Comparison of ENCODE assay signal across 1 cellular context in the genomic region with DNA sequence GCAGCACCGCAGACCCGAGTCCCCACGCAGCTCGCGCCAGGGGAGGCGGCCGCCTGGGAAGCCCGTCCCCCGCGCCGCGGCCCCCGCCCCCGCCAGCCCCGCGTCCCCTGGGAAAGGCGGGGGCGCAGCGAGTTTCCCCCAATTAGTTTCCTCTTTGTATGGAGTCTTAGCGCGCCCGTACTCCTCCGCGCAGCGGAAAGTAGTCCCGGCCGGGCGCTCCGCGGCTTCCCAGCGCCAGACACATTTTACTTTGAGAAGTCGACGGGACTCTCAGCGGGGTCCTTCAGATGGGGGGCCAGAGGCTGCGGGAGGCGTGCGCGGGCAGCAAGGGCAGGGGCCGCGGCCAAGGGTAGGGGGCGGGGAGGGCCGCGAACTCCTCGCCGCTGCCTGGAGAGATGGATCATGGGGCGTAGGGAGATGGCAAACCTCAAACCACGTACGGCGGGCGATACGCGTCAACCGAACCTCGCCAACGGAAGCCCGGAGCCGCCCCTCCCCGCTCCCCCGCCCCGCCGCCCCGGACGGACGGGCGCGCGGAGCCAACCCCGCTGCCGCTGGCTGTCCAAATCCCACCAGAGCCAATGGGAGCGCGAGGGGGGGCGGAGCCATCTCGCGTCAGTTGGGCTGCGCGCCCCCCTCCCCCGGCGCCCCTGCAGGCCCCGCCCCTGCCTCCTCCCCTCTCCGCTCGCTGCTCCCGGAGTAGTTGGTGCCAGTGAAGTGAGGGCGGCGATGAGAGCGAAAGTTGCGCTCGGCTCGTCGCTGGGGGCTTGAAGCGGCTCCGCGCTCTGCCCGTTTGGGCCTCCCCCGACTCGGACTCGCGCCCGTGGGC.
A peak's percentile ranks its signal among the peaks of the same experiment; 100 is the strongest.
TF ChIP-seq lines count a peak whose summit lies in the region.

A gene (plus strand): TSS at position 706 of the 829 bp plus-strand sequence. CDS start 238 bp downstream, outside the sequence.

TF ChIP-seq in K562, 482 proteins besides CTCF, POLR2A, EP300 and RAD21 (continued from another document and continues in another):
- TF ChIP-seq, protein P1, sequence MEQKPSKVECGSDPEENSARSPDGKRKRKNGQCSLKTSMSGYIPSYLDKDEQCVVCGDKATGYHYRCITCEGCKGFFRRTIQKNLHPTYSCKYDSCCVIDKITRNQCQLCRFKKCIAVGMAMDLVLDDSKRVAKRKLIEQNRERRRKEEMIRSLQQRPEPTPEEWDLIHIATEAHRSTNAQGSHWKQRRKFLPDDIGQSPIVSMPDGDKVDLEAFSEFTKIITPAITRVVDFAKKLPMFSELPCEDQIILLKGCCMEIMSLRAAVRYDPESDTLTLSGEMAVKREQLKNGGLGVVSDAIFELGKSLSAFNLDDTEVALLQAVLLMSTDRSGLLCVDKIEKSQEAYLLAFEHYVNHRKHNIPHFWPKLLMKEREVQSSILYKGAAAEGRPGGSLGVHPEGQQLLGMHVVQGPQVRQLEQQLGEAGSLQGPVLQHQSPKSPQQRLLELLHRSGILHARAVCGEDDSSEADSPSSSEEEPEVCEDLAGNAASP (IDR thresholded peaks at IDR 0.05) = no peak
- TF ChIP-seq, protein P2, sequence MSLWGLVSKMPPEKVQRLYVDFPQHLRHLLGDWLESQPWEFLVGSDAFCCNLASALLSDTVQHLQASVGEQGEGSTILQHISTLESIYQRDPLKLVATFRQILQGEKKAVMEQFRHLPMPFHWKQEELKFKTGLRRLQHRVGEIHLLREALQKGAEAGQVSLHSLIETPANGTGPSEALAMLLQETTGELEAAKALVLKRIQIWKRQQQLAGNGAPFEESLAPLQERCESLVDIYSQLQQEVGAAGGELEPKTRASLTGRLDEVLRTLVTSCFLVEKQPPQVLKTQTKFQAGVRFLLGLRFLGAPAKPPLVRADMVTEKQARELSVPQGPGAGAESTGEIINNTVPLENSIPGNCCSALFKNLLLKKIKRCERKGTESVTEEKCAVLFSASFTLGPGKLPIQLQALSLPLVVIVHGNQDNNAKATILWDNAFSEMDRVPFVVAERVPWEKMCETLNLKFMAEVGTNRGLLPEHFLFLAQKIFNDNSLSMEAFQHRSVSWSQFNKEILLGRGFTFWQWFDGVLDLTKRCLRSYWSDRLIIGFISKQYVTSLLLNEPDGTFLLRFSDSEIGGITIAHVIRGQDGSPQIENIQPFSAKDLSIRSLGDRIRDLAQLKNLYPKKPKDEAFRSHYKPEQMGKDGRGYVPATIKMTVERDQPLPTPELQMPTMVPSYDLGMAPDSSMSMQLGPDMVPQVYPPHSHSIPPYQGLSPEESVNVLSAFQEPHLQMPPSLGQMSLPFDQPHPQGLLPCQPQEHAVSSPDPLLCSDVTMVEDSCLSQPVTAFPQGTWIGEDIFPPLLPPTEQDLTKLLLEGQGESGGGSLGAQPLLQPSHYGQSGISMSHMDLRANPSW (CRISPR knock-in tag; IDR thresholded peaks at IDR 0.05) = no peak
- TF ChIP-seq, protein P3, sequence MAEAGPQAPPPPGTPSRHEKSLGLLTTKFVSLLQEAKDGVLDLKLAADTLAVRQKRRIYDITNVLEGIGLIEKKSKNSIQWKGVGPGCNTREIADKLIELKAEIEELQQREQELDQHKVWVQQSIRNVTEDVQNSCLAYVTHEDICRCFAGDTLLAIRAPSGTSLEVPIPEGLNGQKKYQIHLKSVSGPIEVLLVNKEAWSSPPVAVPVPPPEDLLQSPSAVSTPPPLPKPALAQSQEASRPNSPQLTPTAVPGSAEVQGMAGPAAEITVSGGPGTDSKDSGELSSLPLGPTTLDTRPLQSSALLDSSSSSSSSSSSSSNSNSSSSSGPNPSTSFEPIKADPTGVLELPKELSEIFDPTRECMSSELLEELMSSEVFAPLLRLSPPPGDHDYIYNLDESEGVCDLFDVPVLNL (CRISPR knock-in tag; IDR thresholded peaks at IDR 0.05; ENCODE audit: low read depth) = no peak
- peak; percentile 85 for TF ChIP-seq CREM (IDR thresholded peaks at IDR 0.05; ENCODE audit: low read depth)
- TF ChIP-seq NFYB (IDR thresholded peaks at IDR 0.05; ENCODE audit: extremely low read depth, insufficient read length) = peak; percentile 35
- TF ChIP-seq PHB2 (IDR thresholded peaks at IDR 0.05; ENCODE audit: low read depth) = no peak
- TF ChIP-seq, protein P4, sequence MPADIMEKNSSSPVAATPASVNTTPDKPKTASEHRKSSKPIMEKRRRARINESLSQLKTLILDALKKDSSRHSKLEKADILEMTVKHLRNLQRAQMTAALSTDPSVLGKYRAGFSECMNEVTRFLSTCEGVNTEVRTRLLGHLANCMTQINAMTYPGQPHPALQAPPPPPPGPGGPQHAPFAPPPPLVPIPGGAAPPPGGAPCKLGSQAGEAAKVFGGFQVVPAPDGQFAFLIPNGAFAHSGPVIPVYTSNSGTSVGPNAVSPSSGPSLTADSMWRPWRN (IDR thresholded peaks at IDR 0.05; ENCODE audit: low read depth) = no peak
- TF ChIP-seq, protein P5, sequence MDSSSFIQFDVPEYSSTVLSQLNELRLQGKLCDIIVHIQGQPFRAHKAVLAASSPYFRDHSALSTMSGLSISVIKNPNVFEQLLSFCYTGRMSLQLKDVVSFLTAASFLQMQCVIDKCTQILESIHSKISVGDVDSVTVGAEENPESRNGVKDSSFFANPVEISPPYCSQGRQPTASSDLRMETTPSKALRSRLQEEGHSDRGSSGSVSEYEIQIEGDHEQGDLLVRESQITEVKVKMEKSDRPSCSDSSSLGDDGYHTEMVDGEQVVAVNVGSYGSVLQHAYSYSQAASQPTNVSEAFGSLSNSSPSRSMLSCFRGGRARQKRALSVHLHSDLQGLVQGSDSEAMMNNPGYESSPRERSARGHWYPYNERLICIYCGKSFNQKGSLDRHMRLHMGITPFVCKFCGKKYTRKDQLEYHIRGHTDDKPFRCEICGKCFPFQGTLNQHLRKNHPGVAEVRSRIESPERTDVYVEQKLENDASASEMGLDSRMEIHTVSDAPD (CRISPR knock-in tag; IDR thresholded peaks at IDR 0.05) = no peak
- TF ChIP-seq, protein P6, sequence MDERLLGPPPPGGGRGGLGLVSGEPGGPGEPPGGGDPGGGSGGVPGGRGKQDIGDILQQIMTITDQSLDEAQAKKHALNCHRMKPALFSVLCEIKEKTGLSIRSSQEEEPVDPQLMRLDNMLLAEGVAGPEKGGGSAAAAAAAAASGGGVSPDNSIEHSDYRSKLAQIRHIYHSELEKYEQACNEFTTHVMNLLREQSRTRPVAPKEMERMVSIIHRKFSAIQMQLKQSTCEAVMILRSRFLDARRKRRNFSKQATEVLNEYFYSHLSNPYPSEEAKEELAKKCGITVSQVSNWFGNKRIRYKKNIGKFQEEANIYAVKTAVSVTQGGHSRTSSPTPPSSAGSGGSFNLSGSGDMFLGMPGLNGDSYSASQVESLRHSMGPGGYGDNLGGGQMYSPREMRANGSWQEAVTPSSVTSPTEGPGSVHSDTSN (CRISPR knock-in tag; IDR thresholded peaks at IDR 0.05; ENCODE audit: low read depth) = no peak
- TF ChIP-seq, protein P6 (tag; conservative IDR thresholded peaks at IDR 0.05; ENCODE audit: low read depth) = no peak
- 0 out of 2 replicates have a peak, but pooled peaks have one; percentile 41 for TF ChIP-seq SP1 (CRISPR knock-in tag; IDR thresholded peaks at IDR 0.05)
- no peak for TF ChIP-seq OTX1 (CRISPR knock-in tag; IDR thresholded peaks at IDR 0.05)
- no peak for TF ChIP-seq RBBP5 (IDR thresholded peaks at IDR 0.05; ENCODE audit: borderline replicate concordance, insufficient read depth, low read length, poor library complexity, severe bottlenecking)
- no peak for TF ChIP-seq RFX7 (CRISPR knock-in tag; IDR thresholded peaks at IDR 0.05)
- no peak for TF ChIP-seq TAF15 (IDR thresholded peaks at IDR 0.05; ENCODE audit: low read depth, low read length)
- no peak for TF ChIP-seq MTA1 (IDR thresholded peaks at IDR 0.05; ENCODE audit: borderline replicate concordance)
- TF ChIP-seq GTF2A2 (tag; IDR thresholded peaks at IDR 0.05) = 0 out of 2 replicates have a peak, but pooled peaks have one; percentile 16
- no peak for TF ChIP-seq THRAP3 (IDR thresholded peaks at IDR 0.05; ENCODE audit: borderline replicate concordance)
- TF ChIP-seq, protein P7, sequence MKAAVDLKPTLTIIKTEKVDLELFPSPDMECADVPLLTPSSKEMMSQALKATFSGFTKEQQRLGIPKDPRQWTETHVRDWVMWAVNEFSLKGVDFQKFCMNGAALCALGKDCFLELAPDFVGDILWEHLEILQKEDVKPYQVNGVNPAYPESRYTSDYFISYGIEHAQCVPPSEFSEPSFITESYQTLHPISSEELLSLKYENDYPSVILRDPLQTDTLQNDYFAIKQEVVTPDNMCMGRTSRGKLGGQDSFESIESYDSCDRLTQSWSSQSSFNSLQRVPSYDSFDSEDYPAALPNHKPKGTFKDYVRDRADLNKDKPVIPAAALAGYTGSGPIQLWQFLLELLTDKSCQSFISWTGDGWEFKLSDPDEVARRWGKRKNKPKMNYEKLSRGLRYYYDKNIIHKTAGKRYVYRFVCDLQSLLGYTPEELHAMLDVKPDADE (conservative IDR thresholded peaks at IDR 0.05; ENCODE audit: control insufficient read depth, low read depth, low read length) = 0 out of 2 replicates have a peak, but pooled peaks have one; percentile 16
- TF ChIP-seq MEIS2 (IDR thresholded peaks at IDR 0.05; ENCODE audit: partially characterized antibody) = no peak
- no peak for TF ChIP-seq SAFB (IDR thresholded peaks at IDR 0.05; ENCODE audit: borderline replicate concordance, low read depth, low read length)
- TF ChIP-seq POLR2H (tag; IDR thresholded peaks at IDR 0.05; ENCODE audit: low read depth) = peak; percentile 73
- TF ChIP-seq MYBL2 (IDR thresholded peaks at IDR 0.05; ENCODE audit: low read depth) = no peak
- no peak for TF ChIP-seq MYBL2 (CRISPR knock-in tag; IDR thresholded peaks at IDR 0.05; ENCODE audit: borderline replicate concordance)
- TF ChIP-seq ZFP36 (IDR thresholded peaks at IDR 0.05; ENCODE audit: low read depth, low read length, partially characterized antibody) = no peak
- TF ChIP-seq, protein P8, sequence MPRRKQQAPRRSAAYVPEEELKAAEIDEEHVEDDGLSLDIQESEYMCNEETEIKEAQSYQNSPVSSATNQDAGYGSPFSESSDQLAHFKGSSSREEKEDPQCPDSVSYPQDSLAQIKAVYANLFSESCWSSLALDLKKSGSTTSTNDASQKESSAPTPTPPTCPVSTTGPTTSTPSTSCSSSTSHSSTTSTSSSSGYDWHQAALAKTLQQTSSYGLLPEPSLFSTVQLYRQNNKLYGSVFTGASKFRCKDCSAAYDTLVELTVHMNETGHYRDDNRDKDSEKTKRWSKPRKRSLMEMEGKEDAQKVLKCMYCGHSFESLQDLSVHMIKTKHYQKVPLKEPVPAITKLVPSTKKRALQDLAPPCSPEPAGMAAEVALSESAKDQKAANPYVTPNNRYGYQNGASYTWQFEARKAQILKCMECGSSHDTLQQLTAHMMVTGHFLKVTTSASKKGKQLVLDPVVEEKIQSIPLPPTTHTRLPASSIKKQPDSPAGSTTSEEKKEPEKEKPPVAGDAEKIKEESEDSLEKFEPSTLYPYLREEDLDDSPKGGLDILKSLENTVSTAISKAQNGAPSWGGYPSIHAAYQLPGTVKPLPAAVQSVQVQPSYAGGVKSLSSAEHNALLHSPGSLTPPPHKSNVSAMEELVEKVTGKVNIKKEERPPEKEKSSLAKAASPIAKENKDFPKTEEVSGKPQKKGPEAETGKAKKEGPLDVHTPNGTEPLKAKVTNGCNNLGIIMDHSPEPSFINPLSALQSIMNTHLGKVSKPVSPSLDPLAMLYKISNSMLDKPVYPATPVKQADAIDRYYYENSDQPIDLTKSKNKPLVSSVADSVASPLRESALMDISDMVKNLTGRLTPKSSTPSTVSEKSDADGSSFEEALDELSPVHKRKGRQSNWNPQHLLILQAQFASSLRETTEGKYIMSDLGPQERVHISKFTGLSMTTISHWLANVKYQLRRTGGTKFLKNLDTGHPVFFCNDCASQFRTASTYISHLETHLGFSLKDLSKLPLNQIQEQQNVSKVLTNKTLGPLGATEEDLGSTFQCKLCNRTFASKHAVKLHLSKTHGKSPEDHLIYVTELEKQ (CRISPR knock-in tag; IDR thresholded peaks at IDR 0.05) = no peak
- TF ChIP-seq SETDB1 (IDR thresholded peaks at IDR 0.05; ENCODE audit: low read length) = no peak
- no peak for TF ChIP-seq CHCHD3 (CRISPR knock-in tag; IDR thresholded peaks at IDR 0.05)
- TF ChIP-seq SNIP1 (IDR thresholded peaks at IDR 0.05; ENCODE audit: low read depth) = no peak
- no peak for TF ChIP-seq RBM22 (IDR thresholded peaks at IDR 0.05; ENCODE audit: low read depth, low read length, poor library complexity, severe bottlenecking)
- TF ChIP-seq ZNF586 (CRISPR knock-in tag; conservative IDR thresholded peaks at IDR 0.05) = no peak
- peak; percentile 25; the same call in 1 of the 2 replicates for TF ChIP-seq ESRRA (IDR thresholded peaks at IDR 0.05; ENCODE audit: borderline replicate concordance, low read depth)
- TF ChIP-seq, protein P9, sequence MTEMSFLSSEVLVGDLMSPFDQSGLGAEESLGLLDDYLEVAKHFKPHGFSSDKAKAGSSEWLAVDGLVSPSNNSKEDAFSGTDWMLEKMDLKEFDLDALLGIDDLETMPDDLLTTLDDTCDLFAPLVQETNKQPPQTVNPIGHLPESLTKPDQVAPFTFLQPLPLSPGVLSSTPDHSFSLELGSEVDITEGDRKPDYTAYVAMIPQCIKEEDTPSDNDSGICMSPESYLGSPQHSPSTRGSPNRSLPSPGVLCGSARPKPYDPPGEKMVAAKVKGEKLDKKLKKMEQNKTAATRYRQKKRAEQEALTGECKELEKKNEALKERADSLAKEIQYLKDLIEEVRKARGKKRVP (CRISPR knock-in tag; IDR thresholded peaks at IDR 0.05) = no peak
- TF ChIP-seq, protein P10, sequence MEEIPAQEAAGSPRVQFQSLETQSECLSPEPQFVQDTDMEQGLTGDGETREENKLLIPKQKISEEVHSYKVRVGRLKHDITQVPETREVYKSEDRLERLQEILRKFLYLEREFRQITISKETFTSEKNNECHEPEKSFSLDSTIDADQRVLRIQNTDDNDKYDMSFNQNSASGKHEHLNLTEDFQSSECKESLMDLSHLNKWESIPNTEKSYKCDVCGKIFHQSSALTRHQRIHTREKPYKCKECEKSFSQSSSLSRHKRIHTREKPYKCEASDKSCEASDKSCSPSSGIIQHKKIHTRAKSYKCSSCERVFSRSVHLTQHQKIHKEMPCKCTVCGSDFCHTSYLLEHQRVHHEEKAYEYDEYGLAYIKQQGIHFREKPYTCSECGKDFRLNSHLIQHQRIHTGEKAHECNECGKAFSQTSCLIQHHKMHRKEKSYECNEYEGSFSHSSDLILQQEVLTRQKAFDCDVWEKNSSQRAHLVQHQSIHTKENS (CRISPR knock-in tag; IDR thresholded peaks at IDR 0.05) = no peak
- TF ChIP-seq CHD2 (IDR thresholded peaks at IDR 0.05; ENCODE audit: low read depth, low read length) = peak; percentile 77
- TF ChIP-seq, protein P11, sequence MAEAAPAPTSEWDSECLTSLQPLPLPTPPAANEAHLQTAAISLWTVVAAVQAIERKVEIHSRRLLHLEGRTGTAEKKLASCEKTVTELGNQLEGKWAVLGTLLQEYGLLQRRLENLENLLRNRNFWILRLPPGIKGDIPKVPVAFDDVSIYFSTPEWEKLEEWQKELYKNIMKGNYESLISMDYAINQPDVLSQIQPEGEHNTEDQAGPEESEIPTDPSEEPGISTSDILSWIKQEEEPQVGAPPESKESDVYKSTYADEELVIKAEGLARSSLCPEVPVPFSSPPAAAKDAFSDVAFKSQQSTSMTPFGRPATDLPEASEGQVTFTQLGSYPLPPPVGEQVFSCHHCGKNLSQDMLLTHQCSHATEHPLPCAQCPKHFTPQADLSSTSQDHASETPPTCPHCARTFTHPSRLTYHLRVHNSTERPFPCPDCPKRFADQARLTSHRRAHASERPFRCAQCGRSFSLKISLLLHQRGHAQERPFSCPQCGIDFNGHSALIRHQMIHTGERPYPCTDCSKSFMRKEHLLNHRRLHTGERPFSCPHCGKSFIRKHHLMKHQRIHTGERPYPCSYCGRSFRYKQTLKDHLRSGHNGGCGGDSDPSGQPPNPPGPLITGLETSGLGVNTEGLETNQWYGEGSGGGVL (CRISPR knock-in tag; IDR thresholded peaks at IDR 0.05) = no peak
